ENCODE assay signal across 30 cellular contexts in genomic region chr3:132183811-132184210, GRCh38.
"Had no signal": no experiment of that assay in that cellular context is flagged by ENCODE, and none has a peak within 500 bp of the region (broad histone marks: within the 10 kb centered on the region; RNA-seq: fewer than 3 reads in every experiment).

No MANE protein-coding gene starts in this region.

- H3K9me3 ChIP-seq: ascending aorta, body of pancreas, SJSA1 had no signal

- H3K36me3 ChIP-seq: ascending aorta, SJSA1 had no signal

- DNase-seq: activated CD4-positive, alpha-beta T cell treated with anti-CD3 and anti-CD28 coated beads for 48 hours; activated CD4-positive, alpha-beta T cell treated with anti-CD3 and anti-CD28 coated beads, Interleukin-2, amount 50 U/mL, for 4 hours; activated CD4-positive, CD25-positive, alpha-beta regulatory T cell treated with anti-CD3 and anti-CD28 coated beads, Interleukin-2, amount 50 U/mL, for 72 hours; activated CD8-positive, alpha-beta memory T cell treated with anti-CD3 and anti-CD28 coated beads, Interleukin-2, amount 10 ng/mL, durations not matched to agents 7 days and 5 days; activated effector memory CD4-positive, alpha-beta T cell treated with anti-CD3 and anti-CD28 coated beads, Interleukin-2, amount 50 U/mL, for 16 hours; activated naive CD4-positive, alpha-beta T cell treated with Interleukin-2 at 50 U/mL for 16 hours; activated naive CD8-positive, alpha-beta T cell treated with anti-CD3 and anti-CD28 coated beads, Interleukin-2, amount 50 U/mL, for 24 hours; activated T-cell treated with anti-CD3 and anti-CD28 coated beads, Interleukin-2, amount 50 U/mL, for 24 hours; amniotic stem cell; body of pancreas; central memory CD4-positive, alpha-beta T cell; KG1; NCI-H1048; NCI-H1436 treated with DMSO at 0.1 percent for 48 hours; NCI-H187; NCI-H2081; NCI-H2171; NCI-H446; NCI-H82; OCI-M1; RPMI8226 had no signal

- H3K27ac ChIP-seq: ascending aorta, body of pancreas, coronary artery, SJSA1 had no signal

- FAIRE-seq: bronchial epithelial cell had no signal

- ATAC-seq: activated CD8-positive, alpha-beta memory T cell treated with anti-CD3 and anti-CD28 coated beads, Interleukin-2, amount 10 ng/mL, durations not matched to agents 7 days and 5 days; activated naive CD4-positive, alpha-beta T cell treated with anti-CD3 and anti-CD28 coated beads, Interleukin-2, amount 50 U/mL, for 72 hours; activated naive CD8-positive, alpha-beta T cell treated with anti-CD3 and anti-CD28 coated beads, Interleukin-2, amount 50 U/mL, for 24 hours; body of pancreas; Panc1; Right ventricle myocardium inferior; SK-N-SH treated with all-trans-retinoic acid at 6 μM for 48 hours; WTC11 had no signal

- H3K4me3 ChIP-seq: ascending aorta, body of pancreas, coronary artery, SJSA1 had no signal

- H3K27me3 ChIP-seq: ascending aorta, body of pancreas had no signal

- H3K4me1 ChIP-seq: ascending aorta, body of pancreas, SJSA1 had no signal
